ENCODE assay signal across 19 cellular contexts in the genomic region with DNA sequence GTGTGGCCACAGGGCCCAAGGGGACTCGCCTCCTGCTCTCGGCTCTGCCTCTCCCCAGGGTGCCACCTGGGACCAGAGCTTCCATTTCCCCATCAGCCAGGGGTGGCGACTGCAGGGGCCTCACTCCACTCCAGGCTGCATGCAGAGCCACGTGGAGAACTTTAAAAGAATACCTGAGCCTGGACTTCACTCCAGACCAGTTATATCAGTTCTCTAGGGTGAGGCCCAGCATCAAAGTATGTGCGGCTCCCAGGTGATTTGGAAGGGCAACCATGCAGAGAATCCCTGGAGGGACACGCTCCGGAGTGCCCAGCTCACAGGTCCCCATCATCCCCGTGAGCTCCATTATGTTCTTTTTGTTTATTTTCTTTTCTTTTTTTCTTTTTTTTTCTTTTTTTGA. TPM values are rescaled to one million over a fixed set of nuclear protein-coding genes. Genes with fewer than 3 reads are reported as not detected.
A peak's percentile ranks its signal among the peaks of the same experiment; 100 is the strongest.
DNase-seq lines count a peak whose midpoint lies in the region; ATAC-seq and TF ChIP-seq lines count a peak whose summit lies in the region.
"Had no signal": no experiment of that assay in that cellular context is flagged by ENCODE, and none has a peak within 500 bp of the region (broad histone marks: within the 10 kb centered on the region; RNA-seq: fewer than 3 reads in every experiment).

No MANE protein-coding gene starts in this region.

- no peaks in the 10 kb centered on the region for H3K9me3 Mint-ChIP-seq in natural killer cell treated with Interleukin-12 subunit alpha and Interleukin-12 subunit beta and Interleukin-15 and Interleukin-18, amount 100 ng/mL, for 72 hours
- H3K9me3 Mint-ChIP-seq in natural killer cell (no peaks in the 10 kb centered on the region), CD14-positive monocyte (no peaks in the 10 kb centered on the region)
- H3K9me3 Mint-ChIP-seq: CD4-positive, alpha-beta T cell; H9 had no signal

- H3K4me3 Mint-ChIP-seq in natural killer cell treated with Interleukin-12 subunit alpha and Interleukin-12 subunit beta and Interleukin-15 and Interleukin-18, amount 100 ng/mL, for 72 hours = no peak overlapping the region
- no peak overlapping the region for H3K4me3 Mint-ChIP-seq in natural killer cell
- H3K4me3 Mint-ChIP-seq in CD14-positive monocyte = no peak overlapping the region
- H3K4me3 Mint-ChIP-seq: CD4-positive, alpha-beta T cell; H9 had no signal

- H3K4me3 ChIP-seq in neutrophil (ENCODE audit: low read depth in 1 of 2, low read length in 1 of 2) = no peak overlapping the region
- H3K4me3 ChIP-seq: K562 had no signal

- H3K27me3 Mint-ChIP-seq in natural killer cell treated with Interleukin-12 subunit alpha and Interleukin-12 subunit beta and Interleukin-15 and Interleukin-18, amount 100 ng/mL, for 72 hours = peaks cover 0 to 2% of the 10 kb centered on the region in 2 donors
- H3K27me3 Mint-ChIP-seq in natural killer cell (ENCODE audit: low read depth in 2 of 2) (no peaks in the 10 kb centered on the region), CD14-positive monocyte (ENCODE audit: low read depth in 3 of 3) (peaks cover 0 to 1% (median 1%) of the 10 kb centered on the region in 3 donors)
- H3K27me3 Mint-ChIP-seq: CD4-positive, alpha-beta T cell had no signal

- no peak for TF ChIP-seq RAD21 in Ishikawa (IDR thresholded peaks at IDR 0.05; ENCODE audit: low read depth)

- peaks cover 0 to 3% of the 10 kb centered on the region in 2 donors for H3K4me1 Mint-ChIP-seq in natural killer cell treated with Interleukin-12 subunit alpha and Interleukin-12 subunit beta and Interleukin-15 and Interleukin-18, amount 100 ng/mL, for 72 hours (ENCODE audit: low read depth in 2 of 2)
- H3K4me1 Mint-ChIP-seq in natural killer cell = peaks cover 0 to 6% of the 10 kb centered on the region in 2 donors
- H3K4me1 Mint-ChIP-seq in CD14-positive monocyte = peaks cover 26% of the 10 kb centered on the region

- peak overlapping the region; percentile 10 for H3K27ac ChIP-seq in neutrophil

- no peaks in the 10 kb centered on the region for H3K9me3 ChIP-seq in neutrophil

- H3K36me3 ChIP-seq in neutrophil = peaks cover 96% of the 10 kb centered on the region

- no peak for TF ChIP-seq CTCF in natural killer cell (IDR thresholded peaks at IDR 0.05)
- TF ChIP-seq CTCF in neutrophil (IDR thresholded peaks at IDR 0.05) = no peak
- TF ChIP-seq CTCF in CD14-positive monocyte (IDR thresholded peaks at IDR 0.05) = no peak

- H3K4me1 ChIP-seq in neutrophil (ENCODE audit: control insufficient read depth in 1 of 2, insufficient read depth in 1 of 2, low read depth in 1 of 2, low read length in 1 of 2) = peaks cover 17 to 20% of the 10 kb centered on the region in 2 experiments

- no peak for ATAC-seq in natural killer cell treated with Interleukin-12 subunit alpha and Interleukin-12 subunit beta and Interleukin-15 and Interleukin-18, amount 100 ng/mL, for 72 hours
- ATAC-seq in natural killer cell (no peak), HG03159 (IDR thresholded peaks at IDR 0.05; ENCODE audit: unreplicated experiment) (no peak)
- ATAC-seq: K562 had no signal

- peak; percentile 59 for DNase-seq in natural killer cell treated with Interleukin-12 subunit alpha and Interleukin-12 subunit beta and Interleukin-15 and Interleukin-18, amount 100 ng/mL, for 72 hours (ENCODE audit: low spot score)
- DNase-seq in natural killer cell (no peak), CD14-positive monocyte (ENCODE audit: low spot score) (no peak), glomerular visceral epithelial cell (ENCODE audit: extremely low spot score) (no peak)
- DNase-seq: 8988T; C1 segment of cervical spinal cord; CD4-positive, alpha-beta T cell; DMS 273 treated with DMSO at 0.1 percent for 48 hours; DMS53; DND-41; EL; H9 had no signal

- no peak for TF ChIP-seq EP300 in Ishikawa (IDR thresholded peaks at IDR 0.05; ENCODE audit: borderline replicate concordance)

- H3K27ac Mint-ChIP-seq in natural killer cell treated with Interleukin-12 subunit alpha and Interleukin-12 subunit beta and Interleukin-15 and Interleukin-18, amount 100 ng/mL, for 72 hours = no peak overlapping the region
- H3K27ac Mint-ChIP-seq in natural killer cell (no peak overlapping the region), CD14-positive monocyte (peak overlapping the region in 1 of 7 donors; percentile 43)
- H3K27ac Mint-ChIP-seq: CD4-positive, alpha-beta T cell; H9 had no signal

- intact Hi-C loops in natural killer cell (cut with micrococcal nuclease) (no loop called here), CD14-positive monocyte (cut with micrococcal nuclease) (no loop called here)

- no peaks in the 10 kb centered on the region for H3K27me3 ChIP-seq in neutrophil

- no peaks in the 10 kb centered on the region for H3K36me3 Mint-ChIP-seq in natural killer cell treated with Interleukin-12 subunit alpha and Interleukin-12 subunit beta and Interleukin-15 and Interleukin-18, amount 100 ng/mL, for 72 hours
- H3K36me3 Mint-ChIP-seq in natural killer cell (no peaks in the 10 kb centered on the region), CD14-positive monocyte (peaks cover 81 to 95% of the 10 kb centered on the region in 2 donors)

TF ChIP-seq in Ishikawa, 13 proteins besides CTCF, POLR2A, EP300 and RAD21:
- no peak; the same call in 1 of the 2 replicates for TF ChIP-seq FOXM1 (IDR thresholded peaks at IDR 0.05; ENCODE audit: borderline replicate concordance, low read depth)
- TF ChIP-seq, protein P1, sequence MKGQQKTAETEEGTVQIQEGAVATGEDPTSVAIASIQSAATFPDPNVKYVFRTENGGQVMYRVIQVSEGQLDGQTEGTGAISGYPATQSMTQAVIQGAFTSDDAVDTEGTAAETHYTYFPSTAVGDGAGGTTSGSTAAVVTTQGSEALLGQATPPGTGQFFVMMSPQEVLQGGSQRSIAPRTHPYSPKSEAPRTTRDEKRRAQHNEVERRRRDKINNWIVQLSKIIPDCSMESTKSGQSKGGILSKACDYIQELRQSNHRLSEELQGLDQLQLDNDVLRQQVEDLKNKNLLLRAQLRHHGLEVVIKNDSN (IDR thresholded peaks at IDR 0.05) = 0 out of 2 replicates have a peak, but pooled peaks have one; percentile 19
- TF ChIP-seq, protein P2, sequence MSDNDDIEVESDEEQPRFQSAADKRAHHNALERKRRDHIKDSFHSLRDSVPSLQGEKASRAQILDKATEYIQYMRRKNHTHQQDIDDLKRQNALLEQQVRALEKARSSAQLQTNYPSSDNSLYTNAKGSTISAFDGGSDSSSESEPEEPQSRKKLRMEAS (IDR thresholded peaks at IDR 0.05) = peak; percentile 84

RNA-seq across cellular contexts. Expression of a gene that starts 39.8 kb away (rescaled TPM):
- total RNA-seq in natural killer cell treated with Interleukin-12 subunit alpha and Interleukin-12 subunit beta and Interleukin-15 and Interleukin-18, amount 100 ng/mL, for 72 hours = 1 to 10 TPM; 3.3 to 3.6 TPM
- 10 to 100 TPM in 2 of 3 donors, 1 to 10 TPM in 1; 7.9 to 17.7 (median 12.1) TPM for total RNA-seq in natural killer cell
- 10 to 100 TPM; 21.4 to 32.7 TPM for polyA plus RNA-seq in CD14-positive monocyte

RNA-seq across cellular contexts. Expression of a gene that starts 44.8 kb away (rescaled TPM):
- total RNA-seq in natural killer cell treated with Interleukin-12 subunit alpha and Interleukin-12 subunit beta and Interleukin-15 and Interleukin-18, amount 100 ng/mL, for 72 hours = not detected
- total RNA-seq in natural killer cell = not detected
- not detected for polyA plus RNA-seq in CD14-positive monocyte
- total RNA-seq: A673; CD4-positive, alpha-beta T cell; H1; H9; HT-29; K562 had no signal
- polyA plus RNA-seq: K562 had no signal

RNA-seq across cellular contexts. Expression of a gene that starts 56.1 kb away (rescaled TPM):
- total RNA-seq in natural killer cell treated with Interleukin-12 subunit alpha and Interleukin-12 subunit beta and Interleukin-15 and Interleukin-18, amount 100 ng/mL, for 72 hours = 10 to 100 TPM; 28.5 to 43.9 TPM
- total RNA-seq in natural killer cell = 10 to 100 TPM; 37.9 to 64.9 (median 45.2) TPM
- polyA plus RNA-seq in CD14-positive monocyte = 100 to 1,000 TPM in 1 of 2 donors, 10 to 100 TPM in 1; 99.7 to 129 TPM
